9 cellular contexts compared by ENCODE assay signal in genomic region chr1:32221581-32221979, GRCh38. TPM values are rescaled to one million over a fixed set of nuclear protein-coding genes. Genes with fewer than 3 reads are reported as not detected.
A peak's percentile ranks its signal among the peaks of the same experiment; 100 is the strongest.
DNase-seq lines count a peak whose midpoint lies in the region; ATAC-seq and TF ChIP-seq lines count a peak whose summit lies in the region.
"Had no signal": no experiment of that assay in that cellular context is flagged by ENCODE, and none has a peak within 500 bp of the region (broad histone marks: within the 10 kb centered on the region; RNA-seq: fewer than 3 reads in every experiment).

No MANE protein-coding gene starts in this region.

- H3K9me3 ChIP-seq in HUES48 (ENCODE audit: control insufficient read depth, insufficient read depth, low read length) (no peaks in the 10 kb centered on the region), breast epithelium (no peaks in the 10 kb centered on the region), mucosa of descending colon (no peaks in the 10 kb centered on the region)

- intact Hi-C loops in breast epithelium (cut with DNase I; ENCODE audit: low total_unique reads) (no loop called here), mucosa of descending colon (cut with DNase I, micrococcal nuclease) (no loop called here)

- TF ChIP-seq CTCF in 22Rv1 (IDR thresholded peaks at IDR 0.05) (no peak), breast epithelium (IDR thresholded peaks at IDR 0.05) (no peak), mucosa of descending colon (IDR thresholded peaks at IDR 0.05) (no peak)

- ATAC-seq in mucosa of descending colon (no peak), GM19395 (IDR thresholded peaks at IDR 0.05; ENCODE audit: unreplicated experiment) (no peak), GM19351 (IDR thresholded peaks at IDR 0.05; ENCODE audit: unreplicated experiment) (no peak), GM18502 (IDR thresholded peaks at IDR 0.05; ENCODE audit: poor library complexity, unreplicated experiment) (no peak)

- H3K4me3 ChIP-seq in HUES48 (ENCODE audit: low read depth, low read length): peak overlapping the region; percentile 92
- H3K4me3 ChIP-seq in breast epithelium: peak overlapping the region; percentile 66 to 92 (median 85)
- peak overlapping the region; percentile 59 for H3K4me3 ChIP-seq in mucosa of descending colon

- H3K4me1 ChIP-seq in HUES48 (ENCODE audit: control insufficient read depth, insufficient read depth, low read length) (peaks cover 8% of the 10 kb centered on the region), breast epithelium (peaks cover 10% of the 10 kb centered on the region in 2 donors), mucosa of descending colon (ENCODE audit: low read depth) (peaks cover 27% of the 10 kb centered on the region)

- TF ChIP-seq POLR2A in breast epithelium (IDR thresholded peaks at IDR 0.05): no peak

- DNase-seq in breast epithelium (ENCODE audit: low spot score in 2 of 2) (no peak), mucosa of descending colon (no peak), NCI-H226 (no peak)

- H3K36me3 ChIP-seq in HUES48 (ENCODE audit: control insufficient read depth, insufficient read depth, low read length) (peaks cover 41% of the 10 kb centered on the region), breast epithelium (no peaks in the 10 kb centered on the region), mucosa of descending colon (ENCODE audit: low read depth) (no peaks in the 10 kb centered on the region)

- no peaks in the 10 kb centered on the region for H3K27me3 ChIP-seq in HUES48 (ENCODE audit: control insufficient read depth, insufficient read depth, low read length)
- H3K27me3 ChIP-seq in breast epithelium: no peaks in the 10 kb centered on the region

- H3K27ac ChIP-seq in 22Rv1 (peak overlapping the region; percentile 58), HUES48 (ENCODE audit: low read depth, low read length) (peak overlapping the region; percentile 93), breast epithelium (peak overlapping the region; percentile 97)

- peak overlapping the region; percentile 56 for H3K9ac ChIP-seq in HUES48 (ENCODE audit: low read depth, low read length)

RNA-seq across cellular contexts. Expression of gene TMEM234, which starts 0.6 kb away (rescaled TPM):
- total RNA-seq in breast epithelium (10 to 100 TPM in 2 of 3 donors, 1 to 10 TPM in 1; 5.8 to 20.6 (median 13.4) TPM), mucosa of descending colon (10 to 100 TPM; 21.1 to 35.6 (median 28.0) TPM)

RNA-seq across cellular contexts. Expression of gene EIF3I, which starts 0.6 kb away (rescaled TPM):
- total RNA-seq in breast epithelium (100 to 1,000 TPM; 177 to 222 (median 190) TPM), mucosa of descending colon (100 to 1,000 TPM; 111 to 138 (median 115) TPM)

RNA-seq across cellular contexts. Expression of gene DCDC2B, which starts 12.7 kb away (rescaled TPM):
- total RNA-seq in breast epithelium (under 1 TPM in 1 of 3 donors, not detected in 2; 0.33 TPM), mucosa of descending colon (not detected)
- total RNA-seq: SK-MEL-5 had no signal

RNA-seq across cellular contexts. Expression of gene IQCC, which starts 16.1 kb away (rescaled TPM):
- total RNA-seq in breast epithelium (1 to 10 TPM; 1.8 to 3.5 (median 2.3) TPM), mucosa of descending colon (1 to 10 TPM; 1.1 to 2.2 (median 1.9) TPM)

RNA-seq across cellular contexts. Expression of gene CCDC28B, which starts 21.2 kb away (rescaled TPM):
- total RNA-seq in breast epithelium (1 to 10 TPM; 1.4 to 5.2 (median 4.1) TPM), mucosa of descending colon (1 to 10 TPM; 1.5 to 4.2 (median 3.2) TPM)
